8 cellular contexts compared by ENCODE assay signal in the genomic region with DNA sequence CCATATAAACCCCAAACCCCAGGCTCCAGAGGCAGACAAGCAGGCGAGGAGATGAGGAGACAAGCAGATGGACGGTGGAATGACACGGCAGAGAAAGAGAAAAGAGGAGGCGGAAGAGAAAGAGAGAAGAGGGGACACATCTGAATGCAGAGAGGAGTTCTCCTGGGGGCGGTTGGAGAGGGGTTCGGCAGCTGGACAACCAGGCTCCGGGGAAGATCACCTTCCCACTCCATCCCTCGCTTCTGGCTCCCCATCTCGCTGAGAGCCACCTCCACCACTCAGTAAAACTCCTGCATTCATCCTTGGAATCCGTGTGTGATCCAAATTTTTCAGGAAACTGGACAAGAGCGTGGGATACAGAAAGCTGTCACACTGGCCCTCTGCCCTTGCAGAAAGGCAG.
"Had no signal": no experiment of that assay in that cellular context is flagged by ENCODE, and none has a peak within 500 bp of the region (broad histone marks: within the 10 kb centered on the region; RNA-seq: fewer than 3 reads in every experiment).

No MANE protein-coding gene starts in this region.

- ATAC-seq: GM12878 had no signal

- H3K4me3 ChIP-seq: GM12878 had no signal

- FAIRE-seq: G401.6, GM12878, GM12891, GM12892, GM18507, GM19239 had no signal

- DNase-seq: GDM1, GF-D8 had no signal
